ENCODE assay signal across 22 cellular contexts in the genomic region with DNA sequence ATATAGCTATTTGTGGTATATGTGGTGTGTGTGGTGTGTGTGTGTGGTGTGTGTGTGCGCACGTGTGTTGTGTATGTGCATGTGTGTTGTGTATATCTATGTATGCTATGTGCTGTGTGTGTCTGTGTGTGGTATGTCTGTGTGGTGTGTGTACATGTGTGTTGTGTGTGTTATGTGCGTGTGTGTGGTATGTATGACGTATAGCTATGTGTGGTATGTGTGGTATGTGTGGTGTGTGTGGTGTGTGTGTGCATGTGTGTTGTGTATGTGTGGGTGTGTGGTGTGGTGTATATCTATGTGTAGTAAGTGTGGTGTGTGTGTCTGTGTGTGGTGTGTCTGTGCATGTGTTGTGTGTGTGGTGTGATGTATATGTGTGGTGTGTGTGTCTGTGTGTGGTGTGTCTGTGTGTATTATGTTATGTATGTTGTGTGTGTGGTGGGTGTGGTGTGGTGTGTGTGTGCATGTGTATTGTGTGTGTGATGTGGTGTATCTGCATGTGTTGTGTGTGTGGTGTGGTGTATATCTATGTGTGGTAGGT. TPM values are rescaled to one million over a fixed set of nuclear protein-coding genes. Genes with fewer than 3 reads are reported as not detected.
DNase-seq lines count a peak whose midpoint lies in the region; ATAC-seq, FAIRE-seq and TF ChIP-seq lines count a peak whose summit lies in the region.
"Had no signal": no experiment of that assay in that cellular context is flagged by ENCODE, and none has a peak within 500 bp of the region (broad histone marks: within the 10 kb centered on the region; RNA-seq: fewer than 3 reads in every experiment).

No MANE protein-coding gene starts in this region.

- CTCF ChIA-PET in PC-3 (lab: Charles Lee) = no interaction called here

- no peaks in the 10 kb centered on the region for H3K36me3 ChIP-seq in heart right ventricle
- H3K36me3 ChIP-seq in PC-3 (ENCODE audit: low read depth, low read length) = no peaks in the 10 kb centered on the region
- H3K36me3 ChIP-seq in keratinocyte (ENCODE audit: control insufficient read depth in 2 of 2, extremely low read depth in 1 of 2, insufficient read depth in 2 of 2, low read length in 2 of 2) = no peaks in the 10 kb centered on the region
- H3K36me3 ChIP-seq in skeletal muscle satellite cell (ENCODE audit: insufficient read depth, low read length) = no peaks in the 10 kb centered on the region
- H3K36me3 ChIP-seq: BE2C had no signal

- H4K20me1 ChIP-seq in PC-3 (ENCODE audit: low read length) = no peaks in the 10 kb centered on the region
- no peaks in the 10 kb centered on the region for H4K20me1 ChIP-seq in keratinocyte (ENCODE audit: control insufficient read depth, extremely low read depth, insufficient read depth, low read length)

- POLR2A ChIA-PET in PC-3 (lab: Charles Lee; ENCODE audit: unreplicated experiment) = no interaction called here

- H3K9me3 ChIP-seq in heart right ventricle = no peaks in the 10 kb centered on the region
- no peaks in the 10 kb centered on the region for H3K9me3 ChIP-seq in PC-3 (ENCODE audit: low read length)
- H3K9me3 ChIP-seq in keratinocyte (ENCODE audit: control insufficient read depth, low read depth, low read length) = no peaks in the 10 kb centered on the region
- no peaks in the 10 kb centered on the region for H3K9me3 ChIP-seq in skeletal muscle satellite cell (replicated peaks; ENCODE audit: low read length)
- H3K9me3 ChIP-seq: BE2C, Caco-2 had no signal

- H3K9ac ChIP-seq in PC-3 (ENCODE audit: low read length) (no peak overlapping the region), keratinocyte (ENCODE audit: control insufficient read depth, extremely low read depth, insufficient read depth, low read length) (no peak overlapping the region), skeletal muscle satellite cell (ENCODE audit: low read depth, low read length) (no peak overlapping the region)

- TF ChIP-seq CTCF in heart right ventricle (IDR thresholded peaks at IDR 0.05) (no peak), PC-3 (conservative IDR thresholded peaks at IDR 0.05; ENCODE audit: low read depth, low read length) (no peak), keratinocyte (optimal IDR thresholded peaks at IDR 0.05 in 1 of 3, IDR thresholded peaks at IDR 0.05 in 1 of 3, conservative IDR thresholded peaks at IDR 0.05 in 1 of 3; ENCODE audit: extremely low read depth in 1 of 3, insufficient read depth in 2 of 3, low read length in 3 of 3) (no peak)

- H3K9me1 ChIP-seq in keratinocyte (ENCODE audit: control insufficient read depth, extremely low read depth, insufficient read depth, low read length) = no peaks in the 10 kb centered on the region

- H3K4me3 ChIP-seq in heart right ventricle = peak overlapping the region in 7 of 10 donors; percentile 24 to 55 (median 51)
- H3K4me3 ChIP-seq in PC-3 (ENCODE audit: low read length) = peak overlapping the region; percentile 56; the same call in 1 of the 2 replicates
- no peak overlapping the region for H3K4me3 ChIP-seq in keratinocyte (ENCODE audit: control insufficient read depth in 2 of 3, extremely low read depth in 1 of 3, insufficient read depth in 2 of 3, low read depth in 1 of 3, low read length in 3 of 3)
- peak overlapping the region; percentile 63 for H3K4me3 ChIP-seq in skeletal muscle satellite cell (ENCODE audit: low read length)

- H3F3A ChIP-seq in PC-3 (ENCODE audit: low read length, unreplicated experiment) = no peaks in the 10 kb centered on the region

- H3K27me3 ChIP-seq in heart right ventricle (peaks cover 0 to 2% (median 0%) of the 10 kb centered on the region in 7 donors), PC-3 (ENCODE audit: low read length) (no peaks in the 10 kb centered on the region), keratinocyte (ENCODE audit: control insufficient read depth, extremely low read depth, insufficient read depth, low read length) (no peaks in the 10 kb centered on the region), skeletal muscle satellite cell (ENCODE audit: control insufficient read depth, insufficient read depth, low read length) (no peaks in the 10 kb centered on the region)
- H3K27me3 ChIP-seq: BE2C had no signal

- no peak for DNase-seq in heart right ventricle
- no peak for DNase-seq in left ventricle myocardium superior
- DNase-seq in PC-3 = no peak
- no peak for DNase-seq in keratinocyte (ENCODE audit: low read depth, low spot score)
- DNase-seq in activated naive CD4-positive, alpha-beta T cell treated with Interleukin-2 at 50 U/mL for 16 hours = no peak
- no peak for DNase-seq in left colon
- DNase-seq: 8988T; Caco-2; CD4-positive, alpha-beta T cell; DMS153; GDM1; HFFc6; NCI-H1092 treated with DMSO at 0.1 percent for 48 hours; NCI-H1694; NCI-H2081 treated with DMSO at 0.1 percent for 48 hours; NCI-H446 treated with DMSO at 0.1 percent for 48 hours; NCI-H69 had no signal

- H3K9me2 ChIP-seq in PC-3 (replicated peaks; ENCODE audit: low read length) = no peaks in the 10 kb centered on the region

- H3K79me2 ChIP-seq in PC-3 (ENCODE audit: low read length) = no peaks in the 10 kb centered on the region
- H3K79me2 ChIP-seq in keratinocyte (ENCODE audit: control insufficient read depth, insufficient read depth, low read length) = no peaks in the 10 kb centered on the region

- 86 to 91% methylated on average over 4 of the region's 4 CpGs for WGBS in heart right ventricle, 2 donors

- H3K4me1 ChIP-seq in heart right ventricle (peaks cover 0 to 19% (median 0%) of the 10 kb centered on the region in 9 donors), PC-3 (ENCODE audit: insufficient read depth, low read length) (no peaks in the 10 kb centered on the region), keratinocyte (ENCODE audit: control insufficient read depth, extremely low read depth, insufficient read depth, low read length) (peaks cover 4% of the 10 kb centered on the region), skeletal muscle satellite cell (ENCODE audit: control insufficient read depth, insufficient read depth, low read length) (peaks cover 12% of the 10 kb centered on the region)
- H3K4me1 ChIP-seq: BE2C, Caco-2 had no signal

- no peak overlapping the region for H2AFZ ChIP-seq in PC-3 (ENCODE audit: low read length)
- no peak overlapping the region for H2AFZ ChIP-seq in keratinocyte (ENCODE audit: control insufficient read depth, low read length)

- no peak for ATAC-seq in heart right ventricle
- no peak for ATAC-seq in left ventricle myocardium superior
- ATAC-seq in PC-3 = no peak
- no peak for ATAC-seq in HG03565 (IDR thresholded peaks at IDR 0.05; ENCODE audit: unreplicated experiment)
- ATAC-seq in left colon = no peak

- peak overlapping the region in 3 of 10 donors; percentile 75 to 82 (median 78) for H3K27ac ChIP-seq in heart right ventricle
- H3K27ac ChIP-seq in PC-3 (ENCODE audit: low read length) = no peak overlapping the region
- no peak overlapping the region for H3K27ac ChIP-seq in keratinocyte (ENCODE audit: control insufficient read depth, insufficient read depth, low read length)

- dilution Hi-C loops in keratinocyte (cut with MboI; ENCODE audit: extremely low pct_ligation_motif_present, low sequenced_read_pairs) = no loop called here

- H3K4me2 ChIP-seq in PC-3 (ENCODE audit: low read length) (0 out of 2 replicates have a peak overlapping the region, but pooled peaks have one; percentile 66), keratinocyte (ENCODE audit: control insufficient read depth, extremely low read depth, insufficient read depth, low read depth, low read length) (no peak overlapping the region), skeletal muscle satellite cell (ENCODE audit: low read length) (peak overlapping the region; percentile 78)

- FAIRE-seq in keratinocyte (lab: Jason Lieb, UNC) = peak; percentile 65
- FAIRE-seq: RCC 7860 had no signal

- intact Hi-C loops in heart right ventricle (cut with DNase I) (loop anchor here in 1 of 10 donors (5.0 kb wide), 1 partner anchor 157 kb away; no protein-coding TSS in a partner anchor), left ventricle myocardium superior (cut with micrococcal nuclease) (no loop called here), PC-3 (cut with micrococcal nuclease) (no loop called here), left colon (cut with DNase I, micrococcal nuclease) (no loop called here)

- no TSS peak for BruUV-seq in PC-3 (replicated peaks; lab: Mats Ljungman, UMichigan)

RNA-seq across cellular contexts. Expression of a gene that starts 59.8 kb away (rescaled TPM):
- total RNA-seq in heart right ventricle (1 to 10 TPM in 3 of 10 donors, under 1 TPM in 3, not detected in 4; 0.30 to 8.5 (median 0.96) TPM), left ventricle myocardium superior (0.27 TPM), PC-3 (2014; rRNA removed) (0.36 TPM in 1 of 2 replicates, not detected in the other), left colon (10 to 100 TPM in 1 of 2 donors, 1 to 10 TPM in 1; 4.8 to 19.3 TPM)
- polyA plus RNA-seq in heart right ventricle (1 to 10 TPM in 1 of 2 donors, not detected in 1; 2.0 TPM), keratinocyte (0.06 to 0.34 TPM (median 0.32 TPM) in 3 replicates)
- polyA plus RNA-seq in keratinocyte (2011; ENCODE audit: low read depth) = 0.42 TPM
- 0.18 and 0.22 TPM in 2 replicates for polyA plus RNA-seq in keratinocyte (2011; cell fraction: cytosol; rRNA removed)
- polyA plus RNA-seq in keratinocyte (2011; cell fraction: nucleus; rRNA removed) = 0.38 and 0.60 TPM in 2 replicates
- 1.9 TPM in 1 of 2 replicates, not detected in the other for polyA plus RNA-seq in keratinocyte (2012; ENCODE audit: low replicate concordance)
- 0.64 TPM in 1 of 3 replicates, not detected in the others for polyA minus RNA-seq in keratinocyte
- polyA minus RNA-seq in keratinocyte (2011; cell fraction: cytosol; rRNA and poly(A)+ RNA removed) = not detected
- polyA minus RNA-seq in keratinocyte (2011; cell fraction: nucleus; rRNA and poly(A)+ RNA removed) = 0.32 TPM in 1 of 2 replicates, not detected in the other
- total RNA-seq in skeletal muscle satellite cell (2012; rRNA removed) = not detected in 2 replicates
- total RNA-seq: Caco-2; CD4-positive, alpha-beta T cell; HFFc6; Right ventricle myocardium inferior had no signal

Comparison
In these comparisons a context has a peak if more than half of its experiments do, and no peak if none do; other contexts are left out.
1. H3K4me3 ChIP-seq: peak in heart right ventricle (7 of 10), PC-3 (single experiment) and skeletal muscle satellite cell (single experiment); none in keratinocyte (0 of 3).